ENCODE assay signal across 1 cellular context in genomic region chr21:32717851-32718316, GRCh38.
TF ChIP-seq lines count a peak whose summit lies in the region.

No MANE protein-coding gene starts in this region.

TF ChIP-seq in HEK293, 187 proteins besides CTCF, POLR2A, EP300 and RAD21 (continued from another document):
- TF ChIP-seq HOXA7 (CRISPR knock-in tag; IDR thresholded peaks at IDR 0.05; ENCODE audit: borderline replicate concordance) = no peak
- TF ChIP-seq FEZF1 (tag by site-specific recombination; IDR thresholded peaks at IDR 0.05) = peak; percentile 73
- TF ChIP-seq ZNF610 (tag by site-specific recombination; IDR thresholded peaks at IDR 0.05; ENCODE audit: borderline replicate concordance) = 0 out of 2 replicates have a peak, but pooled peaks have one; percentile 29
- no peak for TF ChIP-seq YY1 (tag by site-specific recombination; IDR thresholded peaks at IDR 0.05)
- peak; percentile 77; the same call in 1 of the 2 replicates for TF ChIP-seq ZNF24 (tag by site-specific recombination; IDR thresholded peaks at IDR 0.05)
- no peak for TF ChIP-seq REPIN1 (tag by site-specific recombination; IDR thresholded peaks at IDR 0.05; ENCODE audit: low read depth)
- peak; percentile 86 for TF ChIP-seq ATF2 (tag by site-specific recombination; IDR thresholded peaks at IDR 0.05; ENCODE audit: low read depth)
- no peak for TF ChIP-seq ZSCAN4 (tag by site-specific recombination; IDR thresholded peaks at IDR 0.05)
- peak; percentile 22; the same call in 1 of the 2 replicates for TF ChIP-seq ZNF580 (tag by site-specific recombination; IDR thresholded peaks at IDR 0.05)
- 0 out of 2 replicates have a peak, but pooled peaks have one; percentile 24 for TF ChIP-seq ZNF518A (tag by site-specific recombination; conservative IDR thresholded peaks at IDR 0.05; ENCODE audit: low read depth)
- peak; percentile 19; the same call in 1 of the 2 replicates for TF ChIP-seq TSHZ1 (tag by site-specific recombination; IDR thresholded peaks at IDR 0.05; ENCODE audit: borderline replicate concordance)
- TF ChIP-seq GLIS2 (tag by site-specific recombination; IDR thresholded peaks at IDR 0.05) = no peak
- 0 out of 2 replicates have a peak, but pooled peaks have one; percentile 25 for TF ChIP-seq ZNF366 (tag by site-specific recombination; conservative IDR thresholded peaks at IDR 0.05)
- TF ChIP-seq ZNF629 (tag by site-specific recombination; IDR thresholded peaks at IDR 0.05) = peak; percentile 59
- peak; percentile 15; the same call in 1 of the 2 replicates for TF ChIP-seq KLF10 (tag by site-specific recombination; IDR thresholded peaks at IDR 0.05)
- no peak for TF ChIP-seq ZBTB49 (tag by site-specific recombination; IDR thresholded peaks at IDR 0.05; ENCODE audit: low read depth)
- TF ChIP-seq TRIM28 (IDR thresholded peaks at IDR 0.05; ENCODE audit: borderline replicate concordance, low read length) = no peak
- TF ChIP-seq ZNF621 (tag by site-specific recombination; IDR thresholded peaks at IDR 0.05) = no peak
- TF ChIP-seq KLF8 (tag by site-specific recombination; IDR thresholded peaks at IDR 0.05) = no peak
TF ChIP-seq in HEK293: peak in this region for 22.
